In genomic region chr5:22470408-22470807, GRCh38 we compare ENCODE assay signal across 21 cellular contexts.
DNase-seq lines count a peak whose midpoint lies in the region; ATAC-seq and TF ChIP-seq lines count a peak whose summit lies in the region.
"Had no signal": no experiment of that assay in that cellular context is flagged by ENCODE, and none has a peak within 500 bp of the region (broad histone marks: within the 10 kb centered on the region; RNA-seq: fewer than 3 reads in every experiment).

No MANE protein-coding gene starts in this region.

- H3K4me1 ChIP-seq in PC-3 (ENCODE audit: insufficient read depth, low read length) (peaks cover 19% of the 10 kb centered on the region), lower lobe of right lung (no peaks in the 10 kb centered on the region)
- H3K4me1 ChIP-seq: BLaER1 treated with 17β-estradiol and CSF1 and Interleukin-3, amounts not matched to agents 10 nM and 100 nM; Caco-2 had no signal

- no peak overlapping the region for H3K4me3 ChIP-seq in PC-3 (ENCODE audit: low read length)
- no peak overlapping the region for H3K4me3 ChIP-seq in lower lobe of right lung
- H3K4me3 ChIP-seq: BLaER1 treated with 17β-estradiol and CSF1 and Interleukin-3, amounts not matched to agents 10 nM and 100 nM; GM12878 had no signal

- TF ChIP-seq CTCF in PC-3 (conservative IDR thresholded peaks at IDR 0.05; ENCODE audit: low read depth, low read length) (no peak), lower lobe of right lung (IDR thresholded peaks at IDR 0.05) (no peak)

- no peak for ATAC-seq in PC-3
- peak; percentile 32 to 79 for ATAC-seq in lower lobe of right lung
- no peak for ATAC-seq in GM21528 (IDR thresholded peaks at IDR 0.05; ENCODE audit: low FRiP score, unreplicated experiment)
- ATAC-seq: CD8-positive, alpha-beta T cell; GM12878 had no signal

- POLR2A ChIA-PET in PC-3 (lab: Charles Lee; ENCODE audit: unreplicated experiment), result no interaction called here

- BruUV-seq in PC-3 (replicated peaks; lab: Mats Ljungman, UMichigan), result no TSS peak

- H3K27me3 ChIP-seq in PC-3 (ENCODE audit: low read length), result no peaks in the 10 kb centered on the region
- H3K27me3 ChIP-seq in lower lobe of right lung (ENCODE audit: low read depth), result no peaks in the 10 kb centered on the region
- H3K27me3 ChIP-seq: BLaER1 treated with 17β-estradiol and CSF1 and Interleukin-3, amounts not matched to agents 10 nM and 100 nM had no signal

- DNase-seq in NCI-H2227 (lab: John Stamatoyannopoulos, UW; ENCODE audit: unreplicated experiment), result peak; percentile 3
- no peak for DNase-seq in NCI-H2227 treated with DMSO at 0.1 percent for 48 hours (lab: John Stamatoyannopoulos, UW)
- DNase-seq in PC-3, result no peak
- DNase-seq in lower lobe of right lung, result no peak
- no peak for DNase-seq in DMS 273 (lab: John Stamatoyannopoulos, UW; ENCODE audit: unreplicated experiment)
- DNase-seq in activated gamma-delta T cell (lab: John Stamatoyannopoulos, UW), result no peak
- DNase-seq: 8988T; ACHN; Caco-2; CD4-positive, alpha-beta T cell; CD8-positive, alpha-beta T cell; DMS 273 treated with DMSO at 0.1 percent for 48 hours; DMS153; DMS79; DND-41; EL; GDM1 had no signal

- no peaks in the 10 kb centered on the region for H3K36me3 ChIP-seq in PC-3 (ENCODE audit: low read depth, low read length)
- H3K36me3 ChIP-seq in lower lobe of right lung, result no peaks in the 10 kb centered on the region
- H3K36me3 ChIP-seq: BLaER1 treated with 17β-estradiol and CSF1 and Interleukin-3, amounts not matched to agents 10 nM and 100 nM had no signal

- no peaks in the 10 kb centered on the region for H4K20me1 ChIP-seq in PC-3 (ENCODE audit: low read length)
- H4K20me1 ChIP-seq: BLaER1 treated with 17β-estradiol and CSF1 and Interleukin-3, amounts not matched to agents 10 nM and 100 nM had no signal

- no peak overlapping the region for H2AFZ ChIP-seq in PC-3 (ENCODE audit: low read length)

- no peak overlapping the region for H3K9ac ChIP-seq in PC-3 (ENCODE audit: low read length)
- H3K9ac ChIP-seq: BLaER1 treated with 17β-estradiol and CSF1 and Interleukin-3, amounts not matched to agents 10 nM and 100 nM had no signal

- H3K79me2 ChIP-seq in PC-3 (ENCODE audit: low read length), result no peaks in the 10 kb centered on the region

- H3K4me2 ChIP-seq in PC-3 (ENCODE audit: low read length), result no peak overlapping the region
- H3K4me2 ChIP-seq: BLaER1 treated with 17β-estradiol and CSF1 and Interleukin-3, amounts not matched to agents 10 nM and 100 nM had no signal

- no peaks in the 10 kb centered on the region for H3K9me3 ChIP-seq in PC-3 (ENCODE audit: low read length)
- no peaks in the 10 kb centered on the region for H3K9me3 ChIP-seq in lower lobe of right lung
- H3K9me3 ChIP-seq: BLaER1 treated with 17β-estradiol and CSF1 and Interleukin-3, amounts not matched to agents 10 nM and 100 nM; Caco-2 had no signal

- peak overlapping the region; percentile 34; the same call in 1 of the 2 replicates for H3K27ac ChIP-seq in PC-3 (ENCODE audit: low read length)
- H3K27ac ChIP-seq in lower lobe of right lung, result no peak overlapping the region
- H3K27ac ChIP-seq: BLaER1 treated with 17β-estradiol and CSF1 and Interleukin-3, amounts not matched to agents 10 nM and 100 nM; C4-2B had no signal

- 0 out of 2 replicates have a peak, but pooled peaks cover 2% of the 10 kb centered on the region for H3K9me2 ChIP-seq in PC-3 (replicated peaks; ENCODE audit: low read length)

- H3F3A ChIP-seq in PC-3 (ENCODE audit: low read length, unreplicated experiment), result no peaks in the 10 kb centered on the region

- intact Hi-C loops in PC-3 (cut with micrococcal nuclease) (no loop called here), lower lobe of right lung (cut with DNase I) (no loop called here)

- CTCF ChIA-PET in PC-3 (lab: Charles Lee), result interaction anchor here (0.6 kb wide), 1 partner anchor 499 kb away, joined by 5 read pairs; no protein-coding TSS in a partner anchor

Comparison
In these comparisons a context has a peak if more than half of its experiments do, and no peak if none do; other contexts are left out.
1. ATAC-seq: peak in lower lobe of right lung (2 of 2); none in PC-3 (single experiment) and GM21528 (single experiment).